8 cellular contexts compared by ENCODE assay signal in the genomic region with DNA sequence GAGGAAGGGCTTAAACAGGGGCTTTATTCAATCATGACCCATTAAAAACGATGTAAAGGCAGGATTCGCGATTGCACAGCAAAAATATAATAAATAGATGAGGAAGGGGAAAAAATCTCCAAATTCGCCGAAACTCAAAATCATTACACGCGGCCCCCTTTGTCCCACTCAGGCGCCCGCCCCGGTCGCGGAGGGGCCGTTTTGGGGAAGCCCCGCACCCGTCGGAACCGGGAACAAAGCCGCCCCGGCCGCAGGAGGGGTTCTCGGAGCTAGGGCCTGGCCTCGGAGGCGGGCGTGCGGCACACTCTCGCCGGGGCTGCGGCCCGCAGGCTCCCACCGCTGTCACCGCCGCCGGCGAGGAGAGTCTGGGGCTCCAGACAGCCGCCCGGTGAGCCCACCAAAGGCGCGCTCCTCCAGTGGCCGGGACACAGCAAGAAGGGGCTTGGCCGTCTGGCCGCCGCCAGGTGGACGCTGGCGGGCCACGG. TPM values are rescaled to one million over a fixed set of nuclear protein-coding genes. Genes with fewer than 3 reads are reported as not detected.
DNase-seq lines count a peak whose midpoint lies in the region; ATAC-seq and TF ChIP-seq lines count a peak whose summit lies in the region.

No MANE protein-coding gene starts in this region.

- H3K27me3 ChIP-seq in muscle layer of colon (ENCODE audit: control insufficient read depth in 1 of 2, insufficient read depth in 2 of 2, low read length in 2 of 2) (no peaks in the 10 kb centered on the region), subcutaneous abdominal adipose tissue (ENCODE audit: control insufficient read depth in 5 of 5, insufficient read depth in 4 of 5, low read length in 5 of 5) (no peaks in the 10 kb centered on the region)

- DNase-seq in AG20443 (ENCODE audit: low spot score) (peak; percentile 42), activated B cell treated with CpG ODN at 0.5 μM for 24 hours (no peak), GDM1 (lab: John Stamatoyannopoulos, UW) (no peak)
- peak; percentile 39 for DNase-seq in effector CD8-positive, alpha-beta T cell (lab: John Stamatoyannopoulos, UW)

- POLR2A ChIA-PET in activated B cell treated with CpG ODN at 0.5 μM for 24 hours (lab: Charles Lee) = interaction anchor here (0.6 to 4.0 kb wide), 10 partner anchors 9 to 1779 kb away, joined by 3 to 26 read pairs (median 4); partner anchors contain the start of gene N4BP1

- ATAC-seq in GM19324 (IDR thresholded peaks at IDR 0.05; ENCODE audit: low FRiP score, unreplicated experiment) (peak; percentile 22), HG03460 (IDR thresholded peaks at IDR 0.05; ENCODE audit: unreplicated experiment) (peak; percentile 29), activated B cell treated with CpG ODN at 0.5 μM for 24 hours (ENCODE audit: low read depth) (peak; percentile 12)

- no peaks in the 10 kb centered on the region for H3K27me3 Mint-ChIP-seq in activated B cell treated with CpG ODN at 0.5 μM for 24 hours

- peak overlapping the region; percentile 70 for H3K9ac ChIP-seq in muscle layer of colon (ENCODE audit: low read length)
- H3K9ac ChIP-seq in subcutaneous abdominal adipose tissue (ENCODE audit: low read length in 5 of 5) = peak overlapping the region; percentile 71 to 92 (median 87)

- no peaks in the 10 kb centered on the region for H3K36me3 ChIP-seq in muscle layer of colon (ENCODE audit: insufficient read depth, low read length)
- H3K36me3 ChIP-seq in subcutaneous abdominal adipose tissue (ENCODE audit: control insufficient read depth in 5 of 5, insufficient read depth in 5 of 5, low read length in 5 of 5) = no peaks in the 10 kb centered on the region

- peaks cover 9% of the 10 kb centered on the region for H3K4me1 ChIP-seq in muscle layer of colon (ENCODE audit: insufficient read depth, low read length)
- peaks cover 0 to 20% (median 16%) of the 10 kb centered on the region in 5 donors for H3K4me1 ChIP-seq in subcutaneous abdominal adipose tissue (ENCODE audit: control insufficient read depth in 5 of 5, insufficient read depth in 5 of 5, low read length in 5 of 5)

- CTCF ChIA-PET in activated B cell treated with CpG ODN at 0.5 μM for 24 hours (lab: Charles Lee) = no interaction called here

- TF ChIP-seq CTCF in activated B cell treated with CpG ODN at 0.5 μM for 24 hours (IDR thresholded peaks at IDR 0.05) = no peak

- H3K9me3 Mint-ChIP-seq in activated B cell treated with CpG ODN at 0.5 μM for 24 hours = no peaks in the 10 kb centered on the region

- H3K27ac Mint-ChIP-seq in activated B cell treated with CpG ODN at 0.5 μM for 24 hours = peak overlapping the region; percentile 95

- H3K27ac ChIP-seq in muscle layer of colon (ENCODE audit: low read depth, low read length) (peak overlapping the region; percentile 92), subcutaneous abdominal adipose tissue (ENCODE audit: low read depth, low read length) (peak overlapping the region; percentile 81)

- peak overlapping the region; percentile 73 to 99 for H3K4me3 ChIP-seq in muscle layer of colon (ENCODE audit: low read depth in 1 of 2, low read length in 2 of 2)
- peak overlapping the region; percentile 71 to 83 (median 82) for H3K4me3 ChIP-seq in subcutaneous abdominal adipose tissue (ENCODE audit: low read depth in 1 of 5, low read length in 5 of 5)

- intact Hi-C loops in activated B cell treated with CpG ODN at 0.5 μM for 24 hours (cut with micrococcal nuclease) = no loop called here

- H3K4me1 Mint-ChIP-seq in activated B cell treated with CpG ODN at 0.5 μM for 24 hours = peaks cover 66% of the 10 kb centered on the region

- no peaks in the 10 kb centered on the region for H3K9me3 ChIP-seq in muscle layer of colon (ENCODE audit: low read length)
- H3K9me3 ChIP-seq in subcutaneous abdominal adipose tissue (ENCODE audit: control insufficient read depth in 5 of 5, low read length in 5 of 5) = no peaks in the 10 kb centered on the region

- H3K4me3 Mint-ChIP-seq in activated B cell treated with CpG ODN at 0.5 μM for 24 hours = peak overlapping the region; percentile 99

- H3K36me3 Mint-ChIP-seq in activated B cell treated with CpG ODN at 0.5 μM for 24 hours (ENCODE audit: low read depth) = peaks cover 7% of the 10 kb centered on the region

RNA-seq across cellular contexts. Expression of gene C16orf87, which starts 0.5 kb away (rescaled TPM):
- 15.6 and 16.6 TPM in 2 replicates for total RNA-seq in activated B cell treated with CpG ODN at 0.5 μM for 24 hours

RNA-seq across cellular contexts. Expression of gene GPT2, which starts 53.7 kb away (rescaled TPM):
- total RNA-seq in activated B cell treated with CpG ODN at 0.5 μM for 24 hours = 11.7 and 17.4 TPM in 2 replicates

Comparison
In these comparisons a context has a peak if more than half of its experiments do, and no peak if none do; other contexts are left out.
1. DNase-seq: peak in AG20443 (single experiment) and effector CD8-positive, alpha-beta T cell (single experiment); none in activated B cell treated with CpG ODN at 0.5 μM for 24 hours (single experiment) and GDM1 (single experiment).
2. Peak in every context shown above with its lines, with median percentiles within 50 percentile points of each other: ATAC-seq.